In genomic region chr6:111871725-111872520, GRCh38 we compare ENCODE assay signal across 8 cellular contexts. TPM values are rescaled to one million over a fixed set of nuclear protein-coding genes. Genes with fewer than 3 reads are reported as not detected.
DNase-seq lines count a peak whose midpoint lies in the region; ATAC-seq and TF ChIP-seq lines count a peak whose summit lies in the region.

No MANE protein-coding gene starts in this region.

- TF ChIP-seq CTCF in VCaP (conservative IDR thresholded peaks at IDR 0.05) (no peak), tibial artery (IDR thresholded peaks at IDR 0.05) (no peak)

- no peak overlapping the region for H3K14ac ChIP-seq in mesenchymal stem cell (ENCODE audit: low read length in 2 of 2)

- DNase-seq in DMS79 treated with DMSO at 0.1 percent for 48 hours (lab: John Stamatoyannopoulos, UW), result peak; percentile 52
- DNase-seq in epidermal melanocyte (ENCODE audit: insufficient read length, low spot score), result peak; percentile 71
- peak; percentile 57 for DNase-seq in mesenchymal stem cell
- DNase-seq in tibial artery, result peak in 1 of 2 donors; percentile 48
- DNase-seq in stimulated activated CD4-positive, alpha-beta T cell treated with anti-CD3 and anti-CD28 coated beads, Interleukin-4, amount 100 ng/mL, for 4 hours, result no peak

- peak overlapping the region in 1 of 2 experiments; percentile 71 for H2BK12ac ChIP-seq in mesenchymal stem cell (ENCODE audit: low read length in 2 of 2)

- no peak for ATAC-seq in HG03520 (IDR thresholded peaks at IDR 0.05; ENCODE audit: unreplicated experiment)

- H3K27me3 ChIP-seq in HUES6 (ENCODE audit: control insufficient read depth, insufficient read depth, low read length) (peaks cover 9% of the 10 kb centered on the region; the same call in 1 of the 2 replicates), mesenchymal stem cell (ENCODE audit: control insufficient read depth in 1 of 2, insufficient read depth in 1 of 2, low read length in 2 of 2) (no peaks in the 10 kb centered on the region), tibial artery (no peaks in the 10 kb centered on the region)

- H2BK5ac ChIP-seq in mesenchymal stem cell (ENCODE audit: low read depth, low read length, poor library complexity, severe bottlenecking), result peak overlapping the region; percentile 67

- H3K9ac ChIP-seq in HUES6 (ENCODE audit: low read length) (peak overlapping the region; percentile 32), mesenchymal stem cell (ENCODE audit: low read length) (peak overlapping the region; percentile 93)

- peak overlapping the region; percentile 65 for H4K91ac ChIP-seq in mesenchymal stem cell (ENCODE audit: low read length)

- H3K4me3 ChIP-seq in HUES6 (ENCODE audit: low read depth, low read length) (peak overlapping the region; percentile 81), mesenchymal stem cell (ENCODE audit: insufficient read depth in 1 of 2, low read depth in 1 of 2, low read length in 2 of 2) (peak overlapping the region; percentile 91 to 97), tibial artery (peak overlapping the region; percentile 67 to 80)

- H2AFZ ChIP-seq in mesenchymal stem cell (ENCODE audit: low read depth, low read length), result no peak overlapping the region

- peak overlapping the region; percentile 81 for H3K4me2 ChIP-seq in mesenchymal stem cell (ENCODE audit: low read length, poor library complexity, severe bottlenecking)

- peaks cover 21% of the 10 kb centered on the region for H3K79me1 ChIP-seq in mesenchymal stem cell (replicated peaks; ENCODE audit: low read length, poor library complexity, severe bottlenecking)

- H3K4ac ChIP-seq in mesenchymal stem cell (ENCODE audit: low read depth in 1 of 2, low read length in 2 of 2), result no peak overlapping the region

- WGBS in mesenchymal stem cell, result 2% methylated on average over 10 of the region's 18 CpGs

- H2BK15ac ChIP-seq in mesenchymal stem cell (ENCODE audit: low read depth, poor library complexity, severe bottlenecking), result peak overlapping the region; percentile 67

- no peak overlapping the region for H2AK5ac ChIP-seq in mesenchymal stem cell (ENCODE audit: low read length, severe bottlenecking)

- H3K9me3 ChIP-seq in HUES6 (ENCODE audit: control insufficient read depth, insufficient read depth, low read depth, low read length) (no peaks in the 10 kb centered on the region), mesenchymal stem cell (ENCODE audit: control insufficient read depth, low read length) (no peaks in the 10 kb centered on the region), tibial artery (no peaks in the 10 kb centered on the region)

- H3K36me3 ChIP-seq in HUES6 (ENCODE audit: control insufficient read depth, insufficient read depth, low read length) (no peaks in the 10 kb centered on the region), mesenchymal stem cell (ENCODE audit: control insufficient read depth in 1 of 2, insufficient read depth in 2 of 2, low read depth in 1 of 2, low read length in 2 of 2) (no peaks in the 10 kb centered on the region), tibial artery (no peaks in the 10 kb centered on the region)

- H3K4me1 ChIP-seq in HUES6 (ENCODE audit: control insufficient read depth, insufficient read depth, low read length), result peaks cover 40% of the 10 kb centered on the region
- H3K4me1 ChIP-seq in mesenchymal stem cell (ENCODE audit: control insufficient read depth, insufficient read depth, low read depth, low read length), result no peaks in the 10 kb centered on the region
- H3K4me1 ChIP-seq in tibial artery, result peaks cover 0 to 20% (median 12%) of the 10 kb centered on the region in 4 donors

- peak overlapping the region; percentile 89 for H2BK120ac ChIP-seq in mesenchymal stem cell (ENCODE audit: low read depth, low read length)

- H3K23ac ChIP-seq in mesenchymal stem cell (ENCODE audit: low read length in 2 of 2), result no peak overlapping the region

- H4K8ac ChIP-seq in mesenchymal stem cell (ENCODE audit: low read length), result peak overlapping the region; percentile 69

- peak overlapping the region; percentile 28 to 37 for H3K18ac ChIP-seq in mesenchymal stem cell (ENCODE audit: low read depth in 1 of 2, low read length in 2 of 2)

- intact Hi-C loops in tibial artery (cut with DNase I; ENCODE audit: low total_unique reads), result loop anchor here (5.0 to 10.0 kb wide), 3 partner anchors 123 to 170 kb away; no protein-coding TSS in a partner anchor

- H3K27ac ChIP-seq in HUES6 (ENCODE audit: low read depth, low read length) (0 out of 2 replicates have a peak overlapping the region, but pooled peaks have one; percentile 25), VCaP (peak overlapping the region; percentile 74), mesenchymal stem cell (ENCODE audit: low read length, poor library complexity, severe bottlenecking) (peak overlapping the region; percentile 59), tibial artery (peak overlapping the region; percentile 65 to 69)

RNA-seq across cellular contexts. Expression of gene FYN, which starts 1.3 kb away (rescaled TPM):
- 44.0 TPM for polyA plus RNA-seq in mesenchymal stem cell (2013, experiment 1 of 2)
- 45.8 TPM for polyA plus RNA-seq in mesenchymal stem cell (2013, experiment 2 of 2)

Comparison
In these comparisons a context has a peak if more than half of its experiments do, and no peak if none do; other contexts are left out.
1. DNase-seq: peak in DMS79 treated with DMSO at 0.1 percent for 48 hours (single experiment), epidermal melanocyte (single experiment) and mesenchymal stem cell (single experiment); none in stimulated activated CD4-positive, alpha-beta T cell treated with anti-CD3 and anti-CD28 coated beads, Interleukin-4, amount 100 ng/mL, for 4 hours (0 of 2).
2. Peak in every context shown above with its lines, with median percentiles within 50 percentile points of each other: H3K27ac ChIP-seq and H3K4me3 ChIP-seq.